Comparison of ENCODE assay signal across 8 cellular contexts in the genomic region with DNA sequence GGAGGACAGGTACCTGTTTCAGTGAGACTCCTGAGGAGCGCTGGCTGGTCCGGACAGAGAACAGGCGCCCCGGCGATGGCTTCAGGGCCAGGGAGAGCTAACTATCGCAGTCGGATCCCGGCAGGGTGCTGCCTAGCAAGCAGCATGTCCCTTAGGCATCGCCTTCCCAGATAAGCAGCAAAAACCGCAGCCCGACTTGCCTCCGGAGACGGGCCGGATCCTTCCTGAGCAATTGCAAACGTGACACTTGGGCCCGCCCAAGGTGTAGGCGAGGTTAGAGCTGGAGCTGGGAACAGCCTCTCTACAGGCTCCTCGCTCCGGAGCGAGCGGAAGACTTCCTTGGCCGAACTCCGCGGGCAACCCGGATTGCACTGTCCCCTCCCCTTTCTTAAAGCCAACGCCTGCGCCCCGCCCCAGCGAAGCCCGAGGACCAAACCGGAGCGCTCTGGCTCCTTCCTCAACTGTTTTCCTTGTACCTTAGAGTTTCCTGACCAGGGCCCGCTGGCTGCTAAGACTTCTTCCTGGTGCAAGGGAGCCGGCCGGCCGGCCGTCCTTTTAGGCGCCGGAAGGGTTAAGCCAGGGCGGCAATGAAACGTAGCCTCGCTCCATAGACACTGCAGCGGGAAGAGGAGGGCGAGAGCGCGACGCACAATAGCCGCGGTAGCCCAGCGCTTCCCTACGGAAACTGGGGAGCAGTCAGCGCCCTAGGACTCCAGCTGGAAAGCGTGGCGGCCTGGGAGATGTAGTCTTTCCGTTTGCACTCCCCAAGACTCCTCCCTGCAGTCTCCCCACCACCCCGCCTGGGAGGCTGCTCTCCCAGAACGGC.
DNase-seq lines count a peak whose midpoint lies in the region; ATAC-seq and TF ChIP-seq lines count a peak whose summit lies in the region.

A gene with protein sequence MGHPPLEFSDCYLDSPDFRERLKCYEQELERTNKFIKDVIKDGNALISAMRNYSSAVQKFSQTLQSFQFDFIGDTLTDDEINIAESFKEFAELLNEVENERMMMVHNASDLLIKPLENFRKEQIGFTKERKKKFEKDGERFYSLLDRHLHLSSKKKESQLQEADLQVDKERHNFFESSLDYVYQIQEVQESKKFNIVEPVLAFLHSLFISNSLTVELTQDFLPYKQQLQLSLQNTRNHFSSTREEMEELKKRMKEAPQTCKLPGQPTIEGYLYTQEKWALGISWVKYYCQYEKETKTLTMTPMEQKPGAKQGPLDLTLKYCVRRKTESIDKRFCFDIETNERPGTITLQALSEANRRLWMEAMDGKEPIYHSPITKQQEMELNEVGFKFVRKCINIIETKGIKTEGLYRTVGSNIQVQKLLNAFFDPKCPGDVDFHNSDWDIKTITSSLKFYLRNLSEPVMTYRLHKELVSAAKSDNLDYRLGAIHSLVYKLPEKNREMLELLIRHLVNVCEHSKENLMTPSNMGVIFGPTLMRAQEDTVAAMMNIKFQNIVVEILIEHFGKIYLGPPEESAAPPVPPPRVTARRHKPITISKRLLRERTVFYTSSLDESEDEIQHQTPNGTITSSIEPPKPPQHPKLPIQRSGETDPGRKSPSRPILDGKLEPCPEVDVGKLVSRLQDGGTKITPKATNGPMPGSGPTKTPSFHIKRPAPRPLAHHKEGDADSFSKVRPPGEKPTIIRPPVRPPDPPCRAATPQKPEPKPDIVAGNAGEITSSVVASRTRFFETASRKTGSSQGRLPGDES (minus strand): TSS at position 341 of the 826 bp plus-strand sequence. CDS start 475 bp downstream, outside the sequence.

- H3K9ac ChIP-seq in Loucy (ENCODE audit: low read depth, low read length, poor library complexity, severe bottlenecking) (peak within 1 kb of the TSS; percentile 73), subcutaneous abdominal adipose tissue (ENCODE audit: low read length in 5 of 5) (peak within 1 kb of the TSS; percentile 35 to 76 (median 66))

- H3K4me3 ChIP-seq in Loucy (ENCODE audit: low read length, poor library complexity, severe bottlenecking) = peak within 1 kb of the TSS; percentile 91
- peak within 1 kb of the TSS; percentile 64 to 90 (median 81) for H3K4me3 ChIP-seq in subcutaneous abdominal adipose tissue (ENCODE audit: low read depth in 1 of 5, low read length in 5 of 5)

- H3K4me1 Mint-ChIP-seq in memory B cell = peaks cover 8% of the 10 kb centered on the region

- peak; percentile 85 for DNase-seq in EL
- peak; percentile 0 for DNase-seq in activated CD4-positive, alpha-beta T cell treated with anti-CD3 and anti-CD28 coated beads, Interleukin-2, amount 50 U/mL, for 1 hour
- DNase-seq in epithelial cell of prostate (ENCODE audit: low read depth, low spot score) = no peak
- DNase-seq in memory B cell (ENCODE audit: low spot score in 2 of 2) = no peak

- peaks cover 9% of the 10 kb centered on the region for H3K4me1 ChIP-seq in Loucy (ENCODE audit: insufficient read depth, low read length, poor library complexity, severe bottlenecking)
- H3K4me1 ChIP-seq in subcutaneous abdominal adipose tissue (ENCODE audit: control insufficient read depth in 5 of 5, insufficient read depth in 5 of 5, low read length in 5 of 5) = peaks cover 0 to 19% (median 13%) of the 10 kb centered on the region in 5 donors

- H3K9me2 ChIP-seq in Loucy (replicated peaks; ENCODE audit: low read depth, low read length) = no peaks in the 10 kb centered on the region

- H3K79me2 ChIP-seq in Loucy (ENCODE audit: insufficient read depth, low read length) = no peaks in the 10 kb centered on the region

- no peak within 1 kb of the TSS for H3K27ac Mint-ChIP-seq in memory B cell

- no peaks in the 10 kb centered on the region for H3K9me3 ChIP-seq in Loucy (ENCODE audit: insufficient read depth, low read depth, low read length)
- no peaks in the 10 kb centered on the region for H3K9me3 ChIP-seq in subcutaneous abdominal adipose tissue (ENCODE audit: control insufficient read depth in 5 of 5, low read length in 5 of 5)

- no peak for TF ChIP-seq CTCF in Loucy (conservative IDR thresholded peaks at IDR 0.05; ENCODE audit: low read length)

- H4K20me1 ChIP-seq in Loucy (ENCODE audit: insufficient read depth, low read length, poor library complexity, severe bottlenecking) = no peaks in the 10 kb centered on the region

- peak within 1 kb of the TSS; percentile 96 for H2AFZ ChIP-seq in Loucy (ENCODE audit: low read length)

- peaks cover 18% of the 10 kb centered on the region for H3K27me3 Mint-ChIP-seq in memory B cell

- H3K36me3 ChIP-seq in Loucy (ENCODE audit: insufficient read depth, low read length) = no peaks in the 10 kb centered on the region
- no peaks in the 10 kb centered on the region for H3K36me3 ChIP-seq in subcutaneous abdominal adipose tissue (ENCODE audit: control insufficient read depth in 5 of 5, insufficient read depth in 5 of 5, low read length in 5 of 5)

- ATAC-seq in memory B cell (ENCODE audit: low read depth) (no peak), HG03565 (IDR thresholded peaks at IDR 0.05; ENCODE audit: unreplicated experiment) (no peak), HG03571 (IDR thresholded peaks at IDR 0.05; ENCODE audit: unreplicated experiment) (no peak)

- H3K27me3 ChIP-seq in Loucy (ENCODE audit: insufficient read depth, low read length, poor library complexity, severe bottlenecking) (no peaks in the 10 kb centered on the region), subcutaneous abdominal adipose tissue (ENCODE audit: control insufficient read depth in 5 of 5, insufficient read depth in 4 of 5, low read length in 5 of 5) (peaks cover 0 to 12% (median 5%) of the 10 kb centered on the region in 5 donors)

- H3K27ac ChIP-seq in epithelial cell of prostate (peak within 1 kb of the TSS; percentile 79), subcutaneous abdominal adipose tissue (ENCODE audit: low read depth, low read length) (peak within 1 kb of the TSS; percentile 48)

- H3K4me3 Mint-ChIP-seq in memory B cell = peak within 1 kb of the TSS; percentile 75

- peak within 1 kb of the TSS; percentile 92 for H3K4me2 ChIP-seq in Loucy (ENCODE audit: low read depth, low read length, poor library complexity, severe bottlenecking)

- H3K9me3 Mint-ChIP-seq in memory B cell = no peaks in the 10 kb centered on the region

- no peaks in the 10 kb centered on the region for H3K36me3 Mint-ChIP-seq in memory B cell

- H3F3A ChIP-seq in Loucy (ENCODE audit: low read depth) = no peaks in the 10 kb centered on the region

Comparison
In these comparisons a context has a peak if more than half of its experiments do, and no peak if none do; other contexts are left out.
1. DNase-seq: peak in EL (single experiment) and activated CD4-positive, alpha-beta T cell treated with anti-CD3 and anti-CD28 coated beads, Interleukin-2, amount 50 U/mL, for 1 hour (single experiment); none in epithelial cell of prostate (single experiment) and memory B cell (0 of 2).